In genomic region chr5:179140293-179140692, GRCh38 we compare ENCODE assay signal across 23 cellular contexts.
"Had no signal": no experiment of that assay in that cellular context is flagged by ENCODE, and none has a peak within 500 bp of the region (broad histone marks: within the 10 kb centered on the region; RNA-seq: fewer than 3 reads in every experiment).

No MANE protein-coding gene starts in this region.

- H3K27me3 ChIP-seq: dorsolateral prefrontal cortex, ovary, spleen, testis, tibial artery had no signal

- H3K36me3 ChIP-seq: left lung, ovary had no signal

- H3K27ac Mint-ChIP-seq: naive thymus-derived CD4-positive, alpha-beta T cell; nephron; stimulated activated memory B cell treated with anti-CD40 and anti-IgM and Interleukin-4, amounts not matched to agents 10 μg/mL and 1 μg/mL and 100 μg/mL, for 72 hours; type B pancreatic cell had no signal

- FAIRE-seq: frontal cortex, kidney had no signal

- H3K36me3 Mint-ChIP-seq: naive thymus-derived CD4-positive, alpha-beta T cell; stimulated activated memory B cell treated with anti-CD40 and anti-IgM and Interleukin-4, amounts not matched to agents 10 μg/mL and 1 μg/mL and 100 μg/mL, for 72 hours; type B pancreatic cell had no signal

- H3K9me3 Mint-ChIP-seq: nephron; stimulated activated memory B cell treated with anti-CD40 and anti-IgM and Interleukin-4, amounts not matched to agents 10 μg/mL and 1 μg/mL and 100 μg/mL, for 72 hours; type B pancreatic cell had no signal

- H3K4me3 ChIP-seq: dorsolateral prefrontal cortex, left lung, ovary, psoas muscle, skin epidermis, spleen, testis, tibial artery had no signal

- H3K4me1 ChIP-seq: left lung, psoas muscle, testis, tibial artery had no signal

- H3K27ac ChIP-seq: dorsolateral prefrontal cortex, left lung, ovary, psoas muscle, skin epidermis, spleen, testis, tibial artery had no signal

- ATAC-seq: left lung; naive thymus-derived CD4-positive, alpha-beta T cell; psoas muscle; stimulated activated naive CD8-positive, alpha-beta T cell treated with anti-CD3 and anti-CD28 coated beads, Interleukin-15, Interleukin-2, amounts not matched to agents 100 U/mL and 50 U/mL, for 24 hours had no signal

- DNase-seq: cortex of kidney; dorsolateral prefrontal cortex; effector CD4-positive, alpha-beta T cell; mammary epithelial cell; mesendoderm; midbrain; naive thymus-derived CD4-positive, alpha-beta T cell; occipital lobe; ovary; psoas muscle; stimulated activated CD4-positive, alpha-beta T cell treated with anti-CD3 and anti-CD28 coated beads, Interleukin-4, amount 100 ng/mL, for 4 hours; stimulated activated naive CD8-positive, alpha-beta T cell treated with anti-CD3 and anti-CD28 coated beads, Interleukin-15, Interleukin-2, amounts not matched to agents 100 U/mL and 50 U/mL, for 24 hours; substantia nigra; testis; tibial artery had no signal

- H3K4me3 Mint-ChIP-seq: naive thymus-derived CD4-positive, alpha-beta T cell; nephron; stimulated activated memory B cell treated with anti-CD40 and anti-IgM and Interleukin-4, amounts not matched to agents 10 μg/mL and 1 μg/mL and 100 μg/mL, for 72 hours; type B pancreatic cell had no signal

- H3K9me3 ChIP-seq: left lung, ovary, psoas muscle, spleen, testis, tibial artery had no signal

- H3K27me3 Mint-ChIP-seq: naive thymus-derived CD4-positive, alpha-beta T cell; stimulated activated memory B cell treated with anti-CD40 and anti-IgM and Interleukin-4, amounts not matched to agents 10 μg/mL and 1 μg/mL and 100 μg/mL, for 72 hours; type B pancreatic cell had no signal
